Comparison of ENCODE assay signal across 8 cellular contexts in genomic region chr2:185738679-185739472, GRCh38. TPM values are rescaled to one million over a fixed set of nuclear protein-coding genes. Genes with fewer than 3 reads are reported as not detected.
A peak's percentile ranks its signal among the peaks of the same experiment; 100 is the strongest.
DNase-seq lines count a peak whose midpoint lies in the region; ATAC-seq and TF ChIP-seq lines count a peak whose summit lies in the region.

TSS of gene FSIP2 (plus strand) at chr2:185738804. CDS start at chr2:185738895, 91 bp downstream.

- no peak for DNase-seq in AG09319 (ENCODE audit: extremely low read depth, low read depth)
- peak; percentile 54 for DNase-seq in activated CD4-positive, alpha-beta memory T cell treated with anti-CD3 and anti-CD28 coated beads for 36 hours
- DNase-seq in fibroblast of gingiva (ENCODE audit: low read depth), result peak; percentile 55
- peak in 3 of 9 donors; percentile 5 to 57 (median 9) for DNase-seq in naive thymus-derived CD4-positive, alpha-beta T cell
- peak; percentile 11 to 22 for DNase-seq in uterus
- no peak for DNase-seq in RPMI8226

- TF ChIP-seq CTCF in AG09319 (IDR thresholded peaks at IDR 0.05; ENCODE audit: low read depth, low read length), result peak; percentile 50
- peak in 3 of 4 experiments; percentile 7 to 32 (median 25) for TF ChIP-seq CTCF in uterus (IDR thresholded peaks at IDR 0.05)

- no peak within 1 kb of the TSS for H3K4me3 Mint-ChIP-seq in activated CD4-positive, alpha-beta memory T cell treated with anti-CD3 and anti-CD28 coated beads for 36 hours
- peak within 1 kb of the TSS in 1 of 10 donors; percentile 29 for H3K4me3 Mint-ChIP-seq in naive thymus-derived CD4-positive, alpha-beta T cell

- H3K36me3 Mint-ChIP-seq in activated CD4-positive, alpha-beta memory T cell treated with anti-CD3 and anti-CD28 coated beads for 36 hours, result peaks cover 2% of the 10 kb centered on the region
- H3K36me3 Mint-ChIP-seq in naive thymus-derived CD4-positive, alpha-beta T cell, result peaks cover 0 to 10% (median 0%) of the 10 kb centered on the region in 5 donors

- H3K4me1 Mint-ChIP-seq in activated CD4-positive, alpha-beta memory T cell treated with anti-CD3 and anti-CD28 coated beads for 36 hours (ENCODE audit: low read depth), result no peaks in the 10 kb centered on the region
- H3K4me1 Mint-ChIP-seq in naive thymus-derived CD4-positive, alpha-beta T cell, result peaks cover 0 to 4% (median 0%) of the 10 kb centered on the region in 7 donors

- no peak within 1 kb of the TSS for H3K4me3 ChIP-seq in naive thymus-derived CD4-positive, alpha-beta T cell (ENCODE audit: low read length)
- H3K4me3 ChIP-seq in uterus, result no peak within 1 kb of the TSS

- ATAC-seq in GM19035 (IDR thresholded peaks at IDR 0.05; ENCODE audit: unreplicated experiment) (peak; percentile 86), HG03135 (IDR thresholded peaks at IDR 0.05; ENCODE audit: unreplicated experiment) (peak; percentile 99)
- ATAC-seq in naive thymus-derived CD4-positive, alpha-beta T cell, result peak; percentile 86

- TF ChIP-seq POLR2A in uterus (IDR thresholded peaks at IDR 0.05), result no peak

- no peak within 1 kb of the TSS for H3K27ac ChIP-seq in naive thymus-derived CD4-positive, alpha-beta T cell (ENCODE audit: low read depth, low read length)
- H3K27ac ChIP-seq in uterus, result no peak within 1 kb of the TSS

- no peaks in the 10 kb centered on the region for H3K36me3 ChIP-seq in naive thymus-derived CD4-positive, alpha-beta T cell (ENCODE audit: control insufficient read depth in 2 of 3, insufficient read depth in 3 of 3, low read length in 3 of 3)
- no peaks in the 10 kb centered on the region for H3K36me3 ChIP-seq in uterus

- CTCF ChIA-PET in activated CD4-positive, alpha-beta memory T cell treated with anti-CD3 and anti-CD28 coated beads for 36 hours (lab: Charles Lee), result interaction anchor here (0.6 kb wide), 1 partner anchor 654 kb away, joined by 3 read pairs; no protein-coding TSS in a partner anchor
- CTCF ChIA-PET in naive thymus-derived CD4-positive, alpha-beta T cell (lab: Charles Lee), result no interaction called here

- POLR2A ChIA-PET in activated CD4-positive, alpha-beta memory T cell treated with anti-CD3 and anti-CD28 coated beads for 36 hours (lab: Charles Lee), result no interaction called here
- POLR2A ChIA-PET in naive thymus-derived CD4-positive, alpha-beta T cell (lab: Charles Lee), result no interaction called here

- H3K4me1 ChIP-seq in naive thymus-derived CD4-positive, alpha-beta T cell (ENCODE audit: control insufficient read depth in 2 of 2, insufficient read depth in 2 of 2, low read length in 2 of 2), result no peaks in the 10 kb centered on the region
- H3K4me1 ChIP-seq in uterus, result no peaks in the 10 kb centered on the region

- H3K27me3 Mint-ChIP-seq in activated CD4-positive, alpha-beta memory T cell treated with anti-CD3 and anti-CD28 coated beads for 36 hours, result peaks cover 8% of the 10 kb centered on the region
- peaks cover 14 to 34% (median 18%) of the 10 kb centered on the region in 5 donors for H3K27me3 Mint-ChIP-seq in naive thymus-derived CD4-positive, alpha-beta T cell

- no peak within 1 kb of the TSS for H3K27ac Mint-ChIP-seq in activated CD4-positive, alpha-beta memory T cell treated with anti-CD3 and anti-CD28 coated beads for 36 hours
- peak within 1 kb of the TSS in 2 of 9 donors; percentile 27 to 48 for H3K27ac Mint-ChIP-seq in naive thymus-derived CD4-positive, alpha-beta T cell

- intact Hi-C loops in activated CD4-positive, alpha-beta memory T cell treated with anti-CD3 and anti-CD28 coated beads for 36 hours (cut with micrococcal nuclease), result no loop called here
- intact Hi-C loops in naive thymus-derived CD4-positive, alpha-beta T cell (cut with micrococcal nuclease), result no loop called here
- intact Hi-C loops in uterus (cut with DNase I; ENCODE audit: low total_unique reads), result no loop called here

- H3K9me3 Mint-ChIP-seq in activated CD4-positive, alpha-beta memory T cell treated with anti-CD3 and anti-CD28 coated beads for 36 hours, result peaks cover 12% of the 10 kb centered on the region
- peaks cover 0 to 38% (median 9%) of the 10 kb centered on the region in 11 donors for H3K9me3 Mint-ChIP-seq in naive thymus-derived CD4-positive, alpha-beta T cell

- peaks cover 0 to 6% (median 3%) of the 10 kb centered on the region in 3 experiments for H3K9me3 ChIP-seq in naive thymus-derived CD4-positive, alpha-beta T cell (ENCODE audit: control insufficient read depth in 2 of 3, low read length in 3 of 3)
- no peaks in the 10 kb centered on the region for H3K9me3 ChIP-seq in uterus

- no peaks in the 10 kb centered on the region for H3K27me3 ChIP-seq in naive thymus-derived CD4-positive, alpha-beta T cell (ENCODE audit: control insufficient read depth in 2 of 2, insufficient read depth in 2 of 2, low read length in 2 of 2)
- H3K27me3 ChIP-seq in uterus, result no peaks in the 10 kb centered on the region

RNA-seq across cellular contexts. Expression of gene FSIP2, which starts in this region (rescaled TPM):
- total RNA-seq in activated CD4-positive, alpha-beta memory T cell treated with anti-CD3 and anti-CD28 coated beads for 36 hours, result under 1 TPM; 0.10 TPM
- total RNA-seq in naive thymus-derived CD4-positive, alpha-beta T cell, result under 1 TPM; 0.19 to 0.81 (median 0.54) TPM
- not detected for polyA plus RNA-seq in naive thymus-derived CD4-positive, alpha-beta T cell
- total RNA-seq in uterus, result 1 to 10 TPM in 2 of 4 donors, under 1 TPM in 2; under 0.01 to 4.3 (median 1.2) TPM

Comparison
In these comparisons a context has a peak if more than half of its experiments do, and no peak if none do; other contexts are left out.
1. Peak in DNase-seq in activated CD4-positive, alpha-beta memory T cell treated with anti-CD3 and anti-CD28 coated beads for 36 hours; RNA of the gene not detected or under 1 TPM.
2. Peak in ATAC-seq in naive thymus-derived CD4-positive, alpha-beta T cell; RNA of the gene not detected or under 1 TPM.
3. DNase-seq: peak in fibroblast of gingiva (single experiment) and uterus (2 of 2); none in AG09319 (single experiment) and RPMI8226 (single experiment).
4. Peak in every context shown above with its lines, with median percentiles within 50 percentile points of each other: ATAC-seq.